ENCODE assay signal across 25 cellular contexts in genomic region chr5:116013931-116014330, GRCh38. TPM values are rescaled to one million over a fixed set of nuclear protein-coding genes. Genes with fewer than 3 reads are reported as not detected.
"Had no signal": no experiment of that assay in that cellular context is flagged by ENCODE, and none has a peak within 500 bp of the region (broad histone marks: within the 10 kb centered on the region; RNA-seq: fewer than 3 reads in every experiment).

No MANE protein-coding gene starts in this region.

- H3K36me3 ChIP-seq: brain microvascular endothelial cell, cardiac muscle cell, Peyer's patch, SJCRH30 had no signal

- DNase-seq: activated CD4-positive, alpha-beta T cell treated with anti-CD3 and anti-CD28 coated beads, Interleukin-2, amount 10 ng/mL, durations not matched to agents 24 days and 14 days; activated CD4-positive, alpha-beta T cell treated with anti-CD3 and anti-CD28 coated beads, Interleukin-2, amount 50 U/mL, for 48 hours; activated CD4-positive, CD25-positive, alpha-beta regulatory T cell treated with anti-CD3 and anti-CD28 coated beads, Interleukin-2, amount 50 U/mL, for 72 hours; activated CD8-positive, alpha-beta memory T cell treated with anti-CD3 and anti-CD28 coated beads, Interleukin-2, amount 10 ng/mL, durations not matched to agents 7 days and 5 days; activated effector memory CD4-positive, alpha-beta T cell treated with Interleukin-2 at 50 U/mL for 16 hours; activated naive CD4-positive, alpha-beta T cell treated with Interleukin-2 at 50 U/mL for 16 hours; activated T-cell treated with anti-CD3 and anti-CD28 coated beads, Interleukin-2, amount 50 U/mL, for 24 hours; brain microvascular endothelial cell; MM.1S; NCI-H1105; NCI-H1436; NCI-H1694 treated with DMSO at 0.1 percent for 48 hours; NCI-H2029 treated with DMSO at 0.1 percent for 48 hours; NCI-H510A treated with DMSO at 0.1 percent for 48 hours; NCI-H69; Peyer's patch; Right ventricle myocardium superior; SJCRH30 had no signal

- H3K4me1 ChIP-seq: Peyer's patch, SJCRH30 had no signal

- H3K27me3 ChIP-seq: brain microvascular endothelial cell, cardiac muscle cell, Peyer's patch, SJCRH30 had no signal

- H3K9me3 ChIP-seq: Peyer's patch, SJCRH30 had no signal

- H3K27ac ChIP-seq: brain microvascular endothelial cell, cardiac muscle cell, Peyer's patch, RWPE1, SJCRH30 had no signal

- H3K4me3 Mint-ChIP-seq: activated CD4-positive, alpha-beta T cell treated with anti-CD3 and anti-CD28 coated beads, Interleukin-2, amount 10 ng/mL, durations not matched to agents 24 days and 14 days; activated CD8-positive, alpha-beta memory T cell treated with anti-CD3 and anti-CD28 coated beads, Interleukin-2, amount 10 ng/mL, durations not matched to agents 7 days and 5 days; activated naive CD8-positive, alpha-beta T cell; activated T-cell treated with anti-CD3 and anti-CD28 coated beads, Interleukin-2, amount 50 U/mL, for 24 hours; activated T-helper 1 cell treated with anti-CD3 and anti-CD28 coated beads, Interleukin-12 subunit alpha, Interleukin-12 subunit beta, Interleukin-2, Interleukin-4 antibody, amounts not matched to agents 30 ng/mL and 10 ng/mL and 1 ng/mL, durations not matched to agents 14 hours and 24 hours and 36 hours; T-helper 1 cell treated with Interleukin-12 subunit alpha and Interleukin-12 subunit beta and Interleukin-4 antibody, amounts not matched to agents 30 μg/mL and 1 μg/mL, for 36 hours; WTC11 had no signal

- H3K4me1 Mint-ChIP-seq: activated CD4-positive, alpha-beta T cell treated with anti-CD3 and anti-CD28 coated beads, Interleukin-2, amount 10 ng/mL, durations not matched to agents 24 days and 14 days; WTC11 had no signal

- H3K9me3 Mint-ChIP-seq: activated CD4-positive, alpha-beta T cell treated with anti-CD3 and anti-CD28 coated beads, Interleukin-2, amount 10 ng/mL, durations not matched to agents 24 days and 14 days; activated T-cell treated with anti-CD3 and anti-CD28 coated beads, Interleukin-2, amount 50 U/mL, for 24 hours; activated T-helper 1 cell treated with anti-CD3 and anti-CD28 coated beads, Interleukin-12 subunit alpha, Interleukin-12 subunit beta, Interleukin-2, Interleukin-4 antibody, amounts not matched to agents 30 ng/mL and 10 ng/mL and 1 ng/mL, durations not matched to agents 14 hours and 24 hours and 36 hours; T-helper 1 cell treated with Interleukin-12 subunit alpha and Interleukin-12 subunit beta and Interleukin-4 antibody, amounts not matched to agents 30 μg/mL and 1 μg/mL, for 36 hours; WTC11 had no signal

- ATAC-seq: activated CD8-positive, alpha-beta memory T cell treated with anti-CD3 and anti-CD28 coated beads, Interleukin-2, amount 10 ng/mL, durations not matched to agents 7 days and 5 days; SK-N-SH treated with all-trans-retinoic acid at 6 μM for 48 hours had no signal

- H3K4me3 ChIP-seq: cardiac muscle cell, Peyer's patch, SJCRH30 had no signal

- H3K27ac Mint-ChIP-seq: activated CD4-positive, alpha-beta T cell treated with anti-CD3 and anti-CD28 coated beads, Interleukin-2, amount 10 ng/mL, durations not matched to agents 24 days and 14 days; activated CD8-positive, alpha-beta memory T cell treated with anti-CD3 and anti-CD28 coated beads, Interleukin-2, amount 10 ng/mL, durations not matched to agents 7 days and 5 days; activated naive CD8-positive, alpha-beta T cell; activated T-cell treated with anti-CD3 and anti-CD28 coated beads, Interleukin-2, amount 50 U/mL, for 24 hours; activated T-helper 1 cell treated with anti-CD3 and anti-CD28 coated beads, Interleukin-12 subunit alpha, Interleukin-12 subunit beta, Interleukin-2, Interleukin-4 antibody, amounts not matched to agents 30 ng/mL and 10 ng/mL and 1 ng/mL, durations not matched to agents 14 hours and 24 hours and 36 hours; T-helper 1 cell treated with Interleukin-12 subunit alpha and Interleukin-12 subunit beta and Interleukin-4 antibody, amounts not matched to agents 30 μg/mL and 1 μg/mL, for 36 hours; WTC11 had no signal

- H3K36me3 Mint-ChIP-seq: activated CD8-positive, alpha-beta memory T cell treated with anti-CD3 and anti-CD28 coated beads, Interleukin-2, amount 10 ng/mL, durations not matched to agents 7 days and 5 days; activated naive CD8-positive, alpha-beta T cell; WTC11 had no signal

RNA-seq across cellular contexts. Expression of gene ARL14EPL, which starts 18.3 kb away (rescaled TPM):
- total RNA-seq: activated CD4-positive, alpha-beta T cell treated with anti-CD3 and anti-CD28 coated beads, Interleukin-2, amount 10 ng/mL, durations not matched to agents 24 days and 14 days; activated T-helper 1 cell treated with anti-CD3 and anti-CD28 coated beads, Interleukin-12 subunit alpha, Interleukin-12 subunit beta, Interleukin-2, Interleukin-4 antibody, amounts not matched to agents 30 ng/mL and 10 ng/mL and 1 ng/mL, durations not matched to agents 14 hours and 24 hours and 36 hours; cardiac muscle cell; Peyer's patch; Right ventricle myocardium superior; WTC11 had no signal
- polyA plus RNA-seq: cardiac muscle cell had no signal

RNA-seq across cellular contexts. Expression of gene LVRN, which starts 51.7 kb away (rescaled TPM):
- total RNA-seq: activated CD4-positive, alpha-beta T cell treated with anti-CD3 and anti-CD28 coated beads, Interleukin-2, amount 10 ng/mL, durations not matched to agents 24 days and 14 days; activated T-helper 1 cell treated with anti-CD3 and anti-CD28 coated beads, Interleukin-12 subunit alpha, Interleukin-12 subunit beta, Interleukin-2, Interleukin-4 antibody, amounts not matched to agents 30 ng/mL and 10 ng/mL and 1 ng/mL, durations not matched to agents 14 hours and 24 hours and 36 hours had no signal
- polyA plus RNA-seq: cardiac muscle cell had no signal
